Comparison of ENCODE assay signal across 1 cellular context in genomic region chr6:125207956-125208355, GRCh38.
TF ChIP-seq lines count a peak whose summit lies in the region.

No MANE protein-coding gene starts in this region.

TF ChIP-seq in IMR-90, 13 proteins besides CTCF, POLR2A, EP300 and RAD21:
- TF ChIP-seq SMC3 (IDR thresholded peaks at IDR 0.05; ENCODE audit: low read depth, low read length) (no peak), USF2 (IDR thresholded peaks at IDR 0.05; ENCODE audit: low read depth, low read length) (no peak), MAFK (IDR thresholded peaks at IDR 0.05; ENCODE audit: low read depth, low read length) (no peak), RCOR1 (IDR thresholded peaks at IDR 0.05; ENCODE audit: insufficient replicate concordance, low read length) (no peak), MAZ (IDR thresholded peaks at IDR 0.05; ENCODE audit: borderline replicate concordance, low read depth, low read length) (no peak), RFX5 (IDR thresholded peaks at IDR 0.05; ENCODE audit: low read depth, low read length) (no peak), CEBPB (IDR thresholded peaks at IDR 0.05; ENCODE audit: low read depth, low read length) (no peak), ELK1 (IDR thresholded peaks at IDR 0.05; ENCODE audit: borderline replicate concordance, low read depth, low read length) (no peak), FOS (IDR thresholded peaks at IDR 0.05; ENCODE audit: low read depth, low read length) (no peak), NFE2L2 (IDR thresholded peaks at IDR 0.05; ENCODE audit: low read depth, low read length) (no peak), CHD1 (IDR thresholded peaks at IDR 0.05; ENCODE audit: low read depth, low read length) (no peak), MXI1 (IDR thresholded peaks at IDR 0.05; ENCODE audit: borderline replicate concordance, low read depth, low read length) (no peak), BHLHE40 (IDR thresholded peaks at IDR 0.05; ENCODE audit: low read depth, low read length) (no peak)
